In genomic region chr16:77282345-77282744, GRCh38 we compare ENCODE assay signal across 1 cellular context.
TF ChIP-seq lines count a peak whose summit lies in the region.

No MANE protein-coding gene starts in this region.

TF ChIP-seq in K562, 482 proteins besides CTCF, POLR2A, EP300 and RAD21 (continued from another document):
- TF ChIP-seq AFF4 (CRISPR knock-in tag; IDR thresholded peaks at IDR 0.05): no peak
